11 cellular contexts compared by ENCODE assay signal in genomic region chr22:39300198-39300830, GRCh38. TPM values are rescaled to one million over a fixed set of nuclear protein-coding genes. Genes with fewer than 3 reads are reported as not detected.
A peak's percentile ranks its signal among the peaks of the same experiment; 100 is the strongest.
DNase-seq lines count a peak whose midpoint lies in the region; ATAC-seq, FAIRE-seq and TF ChIP-seq lines count a peak whose summit lies in the region.
"Had no signal": no experiment of that assay in that cellular context is flagged by ENCODE, and none has a peak within 500 bp of the region (broad histone marks: within the 10 kb centered on the region; RNA-seq: fewer than 3 reads in every experiment).

No MANE protein-coding gene starts in this region.

- H3K4me1 ChIP-seq in PC-9 (replicated peaks; ENCODE audit: insufficient read depth) (peaks cover 60% of the 10 kb centered on the region), heart left ventricle (peaks cover 6 to 56% (median 43%) of the 10 kb centered on the region in 12 donors), trophoblast cell (ENCODE audit: control insufficient read depth in 1 of 2, insufficient read depth in 2 of 2, low read length in 2 of 2) (peaks cover 47 to 50% of the 10 kb centered on the region in 2 experiments)

- H3K4ac ChIP-seq in trophoblast cell (ENCODE audit: low read depth, low read length): no peak overlapping the region

- H3K27ac ChIP-seq in PC-9 (no peak overlapping the region), heart left ventricle (peak overlapping the region; percentile 59 to 87 (median 66)), trophoblast cell (ENCODE audit: low read depth, low read length) (peak overlapping the region; percentile 79)

- H3K9me3 ChIP-seq in PC-9 (ENCODE audit: insufficient read depth, low read depth): no peaks in the 10 kb centered on the region
- no peaks in the 10 kb centered on the region for H3K9me3 ChIP-seq in heart left ventricle
- peaks cover 7% of the 10 kb centered on the region for H3K9me3 ChIP-seq in trophoblast cell (ENCODE audit: insufficient read depth, low read depth, low read length)

- no TSS peak for BruUV-seq in PC-9 (replicated peaks; lab: Mats Ljungman, UMichigan)

- H3K14ac ChIP-seq in trophoblast cell (ENCODE audit: low read length): peak overlapping the region; percentile 49

- no peak overlapping the region for H3K23ac ChIP-seq in trophoblast cell (ENCODE audit: low read length)

- CTCF ChIA-PET in PC-9 (lab: Charles Lee): interaction anchor here (0.6 kb wide), 1 partner anchor 226 kb away, joined by 6 read pairs; no protein-coding TSS in a partner anchor

- no peak overlapping the region for H2AK5ac ChIP-seq in trophoblast cell (ENCODE audit: low read length)

- peak overlapping the region; percentile 73 for H4K8ac ChIP-seq in trophoblast cell (ENCODE audit: low read depth, low read length)

- FAIRE-seq in HTR-8/SVneo (lab: Jason Lieb, UNC): no peak

- TF ChIP-seq CTCF in PC-9 (conservative IDR thresholded peaks at IDR 0.05): no peak
- TF ChIP-seq CTCF in heart left ventricle (IDR thresholded peaks at IDR 0.05): peak in 5 of 12 donors; percentile 9 to 30 (median 16)

- H3K4me3 ChIP-seq in PC-9 (no peak overlapping the region), heart left ventricle (peak overlapping the region in 10 of 12 donors; percentile 1 to 30 (median 26)), trophoblast cell (ENCODE audit: low read depth, low read length) (no peak overlapping the region)

- peak; percentile 56 to 77 (median 74) for ATAC-seq in heart left ventricle
- no peak for ATAC-seq in HG03457 (IDR thresholded peaks at IDR 0.05; ENCODE audit: unreplicated experiment)
- no peak for ATAC-seq in GM18858 (IDR thresholded peaks at IDR 0.05; ENCODE audit: unreplicated experiment)

- H3F3A ChIP-seq in PC-9 (ENCODE audit: insufficient read depth, low read depth): peaks cover 59% of the 10 kb centered on the region

- H3K4me2 ChIP-seq in PC-9 (peak overlapping the region; percentile 53), trophoblast cell (ENCODE audit: low read length) (peak overlapping the region; percentile 31)

- H3K36me3 ChIP-seq in PC-9 (ENCODE audit: low read depth) (no peaks in the 10 kb centered on the region), heart left ventricle (no peaks in the 10 kb centered on the region), trophoblast cell (ENCODE audit: control insufficient read depth in 1 of 2, insufficient read depth in 2 of 2, low read length in 2 of 2) (no peaks in the 10 kb centered on the region)

- no peaks in the 10 kb centered on the region for H3K9me2 ChIP-seq in PC-9 (ENCODE audit: insufficient read depth)

- H3K27me3 ChIP-seq in PC-9 (ENCODE audit: insufficient read depth, low read depth) (no peaks in the 10 kb centered on the region), heart left ventricle (no peaks in the 10 kb centered on the region), trophoblast cell (ENCODE audit: insufficient read depth, low read length) (no peaks in the 10 kb centered on the region)

- peak overlapping the region; percentile 77 for H2BK5ac ChIP-seq in trophoblast cell (ENCODE audit: low read depth, low read length, poor library complexity)

- H2BK12ac ChIP-seq in trophoblast cell (ENCODE audit: low read length): peak overlapping the region; percentile 89

- H2BK120ac ChIP-seq in trophoblast cell (ENCODE audit: insufficient read depth, low read length, poor library complexity): peak overlapping the region; percentile 74

- POLR2A ChIA-PET in PC-9 (lab: Charles Lee; ENCODE audit: unreplicated experiment): interaction anchor here (0.5 kb wide), 1 partner anchor 1845 kb away, joined by 3 read pairs; no protein-coding TSS in a partner anchor

- 12 to 25% (median 16%) methylated on average over 19 of the region's 19 CpGs for WGBS in heart left ventricle, 4 donors
- WGBS in trophoblast cell (ENCODE audit: extremely low coverage, insufficient coverage, insufficient read length): no CpG with 5 or more reads among the region's 19 CpGs

- DNase-seq in EH (ENCODE audit: low read depth) (peak; percentile 31), PC-9 (peak; percentile 60 to 71), heart left ventricle (peak; percentile 65 to 79 (median 71)), trophoblast cell (peak; percentile 41 to 52), HTR-8/SVneo (ENCODE audit: insufficient read length, low spot score) (no peak), NCI-H82 treated with DMSO at 0.1 percent for 48 hours (lab: John Stamatoyannopoulos, UW; ENCODE audit: unreplicated experiment) (no peak)
- DNase-seq: activated CD4-positive, alpha-beta T cell treated with anti-CD3 and anti-CD28 coated beads, Interleukin-2, amount 50 U/mL, for 4 hours; DMS 273 treated with DMSO at 0.1 percent for 48 hours; NCI-H1092 treated with DMSO at 0.1 percent for 48 hours had no signal

- peak overlapping the region; percentile 96 for H4K91ac ChIP-seq in trophoblast cell (ENCODE audit: low read depth, low read length)

- intact Hi-C loops in PC-9 (cut with micrococcal nuclease; ENCODE audit: unreplicated experiment) (no loop called here), heart left ventricle (cut with DNase I) (loop anchor here in 1 of 10 donors (5.0 kb wide), 1 partner anchor 53 kb away; no protein-coding TSS in a partner anchor)

- no peak for TF ChIP-seq POLR2A in heart left ventricle (IDR thresholded peaks at IDR 0.05)

- peak overlapping the region; percentile 22 for H4K12ac ChIP-seq in trophoblast cell (ENCODE audit: low read depth, low read length)

- H3K79me2 ChIP-seq in PC-9 (ENCODE audit: low read depth) (no peaks in the 10 kb centered on the region), trophoblast cell (ENCODE audit: control insufficient read depth, insufficient read depth, low read length, poor library complexity) (peaks cover 2% of the 10 kb centered on the region)

- H3K9ac ChIP-seq in trophoblast cell (ENCODE audit: low read length): no peak overlapping the region

- H3K79me1 ChIP-seq in trophoblast cell (ENCODE audit: low read length): peaks cover 32% of the 10 kb centered on the region

- no peak overlapping the region for H2AFZ ChIP-seq in PC-9
- H2AFZ ChIP-seq in trophoblast cell (ENCODE audit: insufficient read depth, low read length, poor library complexity): peak overlapping the region; percentile 26

- H4K20me1 ChIP-seq in PC-9 (ENCODE audit: insufficient read depth): no peaks in the 10 kb centered on the region

- H3K18ac ChIP-seq in trophoblast cell (ENCODE audit: low read length): peak overlapping the region; percentile 73

RNA-seq across cellular contexts. Expression of gene RPL3, which starts 19.1 kb away (rescaled TPM):
- total RNA-seq in PC-9 (2021): 1,699 and 2,252 TPM in 2 replicates
- total RNA-seq in heart left ventricle: 100 to 1,000 TPM; 237 to 911 (median 336) TPM
- polyA plus RNA-seq in heart left ventricle: 1,000 to 10,000 TPM in 1 of 2 donors, 100 to 1,000 TPM in 1; 329 to 1,765 TPM
- polyA plus RNA-seq in trophoblast cell (2013): 1,456 and 1,519 TPM in 2 replicates

RNA-seq across cellular contexts. Expression of gene SYNGR1, which starts 49.5 kb away (rescaled TPM):
- 12.0 and 19.1 TPM in 2 replicates for total RNA-seq in PC-9 (2021)
- 10 to 100 TPM; 20.0 to 49.9 (median 38.6) TPM for total RNA-seq in heart left ventricle
- polyA plus RNA-seq in heart left ventricle: 10 to 100 TPM; 39.3 to 41.9 TPM
- 20.4 and 21.0 TPM in 2 replicates for polyA plus RNA-seq in trophoblast cell (2013)

RNA-seq across cellular contexts. Expression of gene PDGFB, which starts 55.5 kb away (rescaled TPM):
- total RNA-seq in PC-9 (2021): 35.5 and 39.7 TPM in 2 replicates
- 10 to 100 TPM; 15.2 to 43.7 (median 21.8) TPM for total RNA-seq in heart left ventricle
- 10 to 100 TPM in 1 of 2 donors, 1 to 10 TPM in 1; 9.0 to 21.3 TPM for polyA plus RNA-seq in heart left ventricle
- 16.2 and 16.3 TPM in 2 replicates for polyA plus RNA-seq in trophoblast cell (2013)

Comparison
In these comparisons a context has a peak if more than half of its experiments do, and no peak if none do; other contexts are left out.
1. DNase-seq: peak in EH (single experiment), PC-9 (2 of 2), heart left ventricle (5 of 5) and trophoblast cell (2 of 2); none in HTR-8/SVneo (single experiment) and NCI-H82 treated with DMSO at 0.1 percent for 48 hours (single experiment).
2. H3K4me3 ChIP-seq: peak in heart left ventricle (10 of 12); none in PC-9 (single experiment) and trophoblast cell (single experiment).
3. ATAC-seq: peak in heart left ventricle (4 of 4); none in HG03457 (single experiment) and GM18858 (single experiment).